In genomic region chr6:46898011-46898410, GRCh38 we compare ENCODE assay signal across 17 cellular contexts. TPM values are rescaled to one million over a fixed set of nuclear protein-coding genes. Genes with fewer than 3 reads are reported as not detected.
DNase-seq lines count a peak whose midpoint lies in the region; ATAC-seq, FAIRE-seq and TF ChIP-seq lines count a peak whose summit lies in the region.
"Had no signal": no experiment of that assay in that cellular context is flagged by ENCODE, and none has a peak within 500 bp of the region (broad histone marks: within the 10 kb centered on the region; RNA-seq: fewer than 3 reads in every experiment).

No MANE protein-coding gene starts in this region.

- H3K56ac ChIP-seq in H1 (replicated peaks; ENCODE audit: insufficient read length, low read depth, low read length) = no peak overlapping the region
- H3K56ac ChIP-seq in mesendoderm (ENCODE audit: low read length) = no peak overlapping the region

- H3K27me3 Mint-ChIP-seq in GM23338 (ENCODE audit: insufficient read depth, low read depth, poor library complexity) = peaks cover 3% of the 10 kb centered on the region
- peaks cover 5% of the 10 kb centered on the region for H3K27me3 Mint-ChIP-seq in activated naive CD4-positive, alpha-beta T cell treated with anti-CD3 and anti-CD28 coated beads, Interleukin-2, amount 10 ng/mL, durations not matched to agents 7 days and 5 days

- no peaks in the 10 kb centered on the region for H3K79me2 ChIP-seq in GM23338 (replicated peaks; ENCODE audit: insufficient read depth)
- H3K79me2 ChIP-seq in H1 (ENCODE audit: control insufficient read depth in 1 of 2, insufficient read depth in 2 of 2, low read length in 2 of 2) = no peaks in the 10 kb centered on the region
- no peaks in the 10 kb centered on the region for H3K79me2 ChIP-seq in mesendoderm (ENCODE audit: control insufficient read depth, insufficient read depth, low read length)

- CTCF ChIA-PET in H1 (lab: Charles Lee; ENCODE audit: partially characterized antibody) = interaction anchor here (1.0 kb wide), 1 partner anchor 18 kb away, joined by 3 read pairs; no protein-coding TSS in a partner anchor
- CTCF ChIA-PET in activated naive CD4-positive, alpha-beta T cell treated with anti-CD3 and anti-CD28 coated beads, Interleukin-2, amount 10 ng/mL, durations not matched to agents 7 days and 5 days (lab: Charles Lee) = no interaction called here

- 68% methylated on average over 2 of the region's 2 CpGs; no CpG with 5 or more reads in 1 of the 2 experiments for WGBS in H1 (ENCODE audit: extremely low coverage in 1 of 2, insufficient coverage in 1 of 2, insufficient read length in 1 of 2, insufficient replicate concordance in 2 of 2, low coverage in 1 of 2, low lambda C conversion rate in 2 of 2, missing lambda C conversion rate in 1 of 2), 2 experiments
- no CpG with 5 or more reads among the region's 2 CpGs for WGBS in mesendoderm (ENCODE audit: extremely low coverage, insufficient coverage, low lambda C conversion rate)
- WGBS in upper lobe of left lung, 2 donors = 16 to 27% methylated on average over 2 of the region's 2 CpGs

- no peak overlapping the region; the same call in 1 of the 2 replicates for H2BK12ac ChIP-seq in H1 (ENCODE audit: low read depth, low read length)

- TF ChIP-seq EP300 in H1 (IDR thresholded peaks at IDR 0.05; ENCODE audit: borderline replicate concordance in 1 of 2, low read depth in 2 of 2, low read length in 2 of 2) (no peak), upper lobe of left lung (IDR thresholded peaks at IDR 0.05) (no peak)

- peaks cover 13% of the 10 kb centered on the region for H3K4me1 Mint-ChIP-seq in GM23338
- H3K4me1 Mint-ChIP-seq in activated naive CD4-positive, alpha-beta T cell treated with anti-CD3 and anti-CD28 coated beads, Interleukin-2, amount 10 ng/mL, durations not matched to agents 7 days and 5 days = no peaks in the 10 kb centered on the region
- H3K4me1 Mint-ChIP-seq: CD8-positive, alpha-beta memory T cell; IgD-negative memory B cell had no signal

- H3K27ac ChIP-seq in GM23338 (ENCODE audit: low read depth) (no peak overlapping the region), H1 (ENCODE audit: low read depth, low read length) (no peak overlapping the region), mesendoderm (ENCODE audit: low read depth, low read length) (no peak overlapping the region), upper lobe of left lung (peak overlapping the region; percentile 73 to 84 (median 80))
- H3K27ac ChIP-seq: BLaER1 had no signal

- H3K23ac ChIP-seq in H1 (ENCODE audit: insufficient read length) (no peak overlapping the region), mesendoderm (ENCODE audit: low read length) (no peak overlapping the region)

- TF ChIP-seq POLR2A in H1 (IDR thresholded peaks at IDR 0.05; ENCODE audit: control extremely low read depth in 1 of 2, low read depth in 2 of 2, low read length in 2 of 2) (no peak), upper lobe of left lung (IDR thresholded peaks at IDR 0.05) (no peak)

- H3K4me3 ChIP-seq in GM23338 (no peak overlapping the region), H1 (ENCODE audit: extremely low read depth in 1 of 4, insufficient read depth in 2 of 4, low read depth in 3 of 4, low read length in 4 of 4) (no peak overlapping the region), mesendoderm (ENCODE audit: low read length) (no peak overlapping the region), upper lobe of left lung (no peak overlapping the region)
- H3K4me3 ChIP-seq: BLaER1 had no signal

- no peak overlapping the region for H3K4me2 ChIP-seq in GM23338
- H3K4me2 ChIP-seq in H1 (ENCODE audit: insufficient read depth in 1 of 2, low read depth in 2 of 2, low read length in 2 of 2) = no peak overlapping the region
- H3K4me2 ChIP-seq in mesendoderm (ENCODE audit: low read length) = no peak overlapping the region
- H3K4me2 ChIP-seq: BLaER1 had no signal

- no peaks in the 10 kb centered on the region for H3K36me3 Mint-ChIP-seq in GM23338 (ENCODE audit: low read depth)
- no peaks in the 10 kb centered on the region for H3K36me3 Mint-ChIP-seq in activated naive CD4-positive, alpha-beta T cell treated with anti-CD3 and anti-CD28 coated beads, Interleukin-2, amount 10 ng/mL, durations not matched to agents 7 days and 5 days
- H3K36me3 Mint-ChIP-seq: IgD-negative memory B cell had no signal

- H3K9ac ChIP-seq in H1 (replicated peaks in 1 of 4; ENCODE audit: extremely low read depth in 1 of 4, low read depth in 3 of 4, low read length in 3 of 4) (no peak overlapping the region), mesendoderm (ENCODE audit: low read length) (no peak overlapping the region)
- H3K9ac ChIP-seq: BLaER1 had no signal

- H3K27ac Mint-ChIP-seq in GM23338 = no peak overlapping the region
- H3K27ac Mint-ChIP-seq in activated naive CD4-positive, alpha-beta T cell treated with anti-CD3 and anti-CD28 coated beads, Interleukin-2, amount 10 ng/mL, durations not matched to agents 7 days and 5 days = no peak overlapping the region
- H3K27ac Mint-ChIP-seq: CD8-positive, alpha-beta memory T cell; IgD-negative memory B cell had no signal

- H2BK120ac ChIP-seq in H1 (replicated peaks; ENCODE audit: low read depth, low read length) (no peak overlapping the region), mesendoderm (ENCODE audit: low read depth, low read length) (no peak overlapping the region)

- peaks cover 3% of the 10 kb centered on the region; the same call in 1 of the 2 replicates for H3K9me2 ChIP-seq in GM23338 (ENCODE audit: insufficient read depth)

- no peak overlapping the region for H4K91ac ChIP-seq in H1 (replicated peaks; ENCODE audit: insufficient read length, low read length)

- H3K27me3 ChIP-seq in GM23338 (ENCODE audit: insufficient read depth) = no peaks in the 10 kb centered on the region
- H3K27me3 ChIP-seq in H1 (replicated peaks in 1 of 4; ENCODE audit: control insufficient read depth in 3 of 4, extremely low read depth in 1 of 4, insufficient read depth in 3 of 4, low read length in 3 of 4) = no peaks in the 10 kb centered on the region
- H3K27me3 ChIP-seq in mesendoderm (ENCODE audit: insufficient read depth, low read length, poor library complexity) = no peaks in the 10 kb centered on the region
- no peaks in the 10 kb centered on the region for H3K27me3 ChIP-seq in upper lobe of left lung
- H3K27me3 ChIP-seq: BLaER1 had no signal

- no peaks in the 10 kb centered on the region for H3K9me3 ChIP-seq in H1 (ENCODE audit: insufficient read depth in 2 of 2, low read depth in 1 of 2, low read length in 1 of 2)
- H3K9me3 ChIP-seq in upper lobe of left lung = no peaks in the 10 kb centered on the region
- H3K9me3 ChIP-seq: BLaER1 had no signal

- H3K4ac ChIP-seq in H1 (replicated peaks; ENCODE audit: insufficient read length, low read depth, low read length) (no peak overlapping the region), mesendoderm (ENCODE audit: low read depth, low read length) (no peak overlapping the region)

- no peak overlapping the region for H4K8ac ChIP-seq in H1 (ENCODE audit: extremely low read depth, insufficient read depth, low read length)
- H4K8ac ChIP-seq in mesendoderm (ENCODE audit: low read depth, low read length) = no peak overlapping the region

- no peak overlapping the region for H2AFZ ChIP-seq in GM23338
- H2AFZ ChIP-seq in H1 (ENCODE audit: low read length) = 0 out of 2 replicates have a peak overlapping the region, but pooled peaks have one; percentile 56

- H3K23me2 ChIP-seq in H1 (ENCODE audit: low read depth, low read length) = no peaks in the 10 kb centered on the region

- H3K4me1 ChIP-seq in GM23338 (ENCODE audit: insufficient read depth) = no peaks in the 10 kb centered on the region
- H3K4me1 ChIP-seq in H1 (replicated peaks in 1 of 4; ENCODE audit: control insufficient read depth in 3 of 4, insufficient read depth in 4 of 4, low read length in 3 of 4) = no peaks in the 10 kb centered on the region
- no peaks in the 10 kb centered on the region for H3K4me1 ChIP-seq in mesendoderm (ENCODE audit: control insufficient read depth, low read depth, low read length)
- peaks cover 64 to 80% (median 76%) of the 10 kb centered on the region in 4 donors for H3K4me1 ChIP-seq in upper lobe of left lung
- H3K4me1 ChIP-seq: BLaER1 had no signal

- H3K18ac ChIP-seq in H1 (ENCODE audit: extremely low read depth, low read length) = no peak overlapping the region
- H3K18ac ChIP-seq in mesendoderm (ENCODE audit: low read length) = no peak overlapping the region

- TF ChIP-seq CTCF in GM23338 (conservative IDR thresholded peaks at IDR 0.05; ENCODE audit: low read depth in 2 of 2) (no peak), H1 (IDR thresholded peaks at IDR 0.05; ENCODE audit: control extremely low read depth in 1 of 3, insufficient read depth in 1 of 3, low read depth in 1 of 3, low read length in 3 of 3) (no peak), upper lobe of left lung (IDR thresholded peaks at IDR 0.05) (no peak)

- ATAC-seq in GM23338 (peak; percentile 56), upper lobe of left lung (ENCODE audit: low FRiP score in 2 of 2) (no peak)

- no peaks in the 10 kb centered on the region for H3K36me3 ChIP-seq in GM23338 (ENCODE audit: insufficient read depth)
- no peaks in the 10 kb centered on the region for H3K36me3 ChIP-seq in H1 (ENCODE audit: control insufficient read depth in 2 of 4, insufficient read depth in 4 of 4, low read length in 3 of 4)
- H3K36me3 ChIP-seq in mesendoderm (ENCODE audit: control insufficient read depth, insufficient read depth, low read length) = no peaks in the 10 kb centered on the region
- peaks cover 0 to 58% (median 25%) of the 10 kb centered on the region in 4 donors for H3K36me3 ChIP-seq in upper lobe of left lung
- H3K36me3 ChIP-seq: BLaER1 had no signal

- no peak for TF ChIP-seq RAD21 in H1 (IDR thresholded peaks at IDR 0.05 in 1 of 2, conservative IDR thresholded peaks at IDR 0.05 in 1 of 2; ENCODE audit: low read depth in 2 of 2, low read length in 2 of 2)

- H2BK5ac ChIP-seq in H1 (ENCODE audit: low read depth, low read length) (no peak overlapping the region), mesendoderm (ENCODE audit: low read length) (no peak overlapping the region)

- no peak for FAIRE-seq in H1 (lab: Jason Lieb, UNC)
- FAIRE-seq in RCC 7860 (lab: Jason Lieb, UNC) = no peak

- no peaks in the 10 kb centered on the region for H4K20me1 ChIP-seq in GM23338 (replicated peaks; ENCODE audit: insufficient read depth)
- no peaks in the 10 kb centered on the region for H4K20me1 ChIP-seq in H1 (replicated peaks in 1 of 2; ENCODE audit: control insufficient read depth in 1 of 2, insufficient read depth in 2 of 2, low read length in 2 of 2)
- H4K20me1 ChIP-seq: BLaER1 had no signal

- no peak overlapping the region for H2BK15ac ChIP-seq in H1 (ENCODE audit: low read length)
- H2BK15ac ChIP-seq in mesendoderm (replicated peaks; ENCODE audit: low read depth) = no peak overlapping the region

- POLR2A ChIA-PET in H1 (lab: Charles Lee; ENCODE audit: partially characterized antibody) = no interaction called here

- H2AK5ac ChIP-seq in H1 (ENCODE audit: low read depth, low read length) = no peak overlapping the region
- H2AK5ac ChIP-seq in mesendoderm (ENCODE audit: low read length) = no peak overlapping the region

- no peaks in the 10 kb centered on the region for H3K9me3 Mint-ChIP-seq in GM23338
- H3K9me3 Mint-ChIP-seq in activated naive CD4-positive, alpha-beta T cell treated with anti-CD3 and anti-CD28 coated beads, Interleukin-2, amount 10 ng/mL, durations not matched to agents 7 days and 5 days = no peaks in the 10 kb centered on the region
- H3K9me3 Mint-ChIP-seq: CD8-positive, alpha-beta memory T cell had no signal

- H3F3A ChIP-seq in GM23338 (replicated peaks; ENCODE audit: low read depth) = no peaks in the 10 kb centered on the region

- no peak overlapping the region for H3K4me3 Mint-ChIP-seq in GM23338
- H3K4me3 Mint-ChIP-seq in activated naive CD4-positive, alpha-beta T cell treated with anti-CD3 and anti-CD28 coated beads, Interleukin-2, amount 10 ng/mL, durations not matched to agents 7 days and 5 days = no peak overlapping the region
- H3K4me3 Mint-ChIP-seq: CD8-positive, alpha-beta memory T cell; IgD-negative memory B cell had no signal

- H3K79me1 ChIP-seq in H1 (ENCODE audit: low read depth, low read length) (no peaks in the 10 kb centered on the region), mesendoderm (ENCODE audit: low read length) (no peaks in the 10 kb centered on the region)

- H4K5ac ChIP-seq in H1 (ENCODE audit: insufficient read length, low read depth, low read length) = no peak overlapping the region
- no peak overlapping the region for H4K5ac ChIP-seq in mesendoderm (ENCODE audit: low read length)

- no peak overlapping the region for H2BK20ac ChIP-seq in H1 (ENCODE audit: low read length)

- DNase-seq in GM23338 (ENCODE audit: low spot score) (no peak), H1 (ENCODE audit: low read depth in 1 of 2, low spot score in 2 of 2) (no peak), mesendoderm (peak; percentile 59), upper lobe of left lung (no peak), RCC 7860 (ENCODE audit: low spot score) (no peak)
- DNase-seq in activated naive CD4-positive, alpha-beta T cell treated with anti-CD3 and anti-CD28 coated beads, Interleukin-2, amount 10 ng/mL, durations not matched to agents 7 days and 5 days = no peak
- no peak for DNase-seq in stimulated activated naive CD4-positive, alpha-beta T cell (lab: John Stamatoyannopoulos, UW)
- DNase-seq: CD8-positive, alpha-beta memory T cell; GF-D8; H7; NCI-H1436 treated with DMSO at 0.1 percent for 48 hours; NCI-H2081 treated with DMSO at 0.1 percent for 48 hours; NCI-H2227 treated with DMSO at 0.1 percent for 48 hours; NCI-H526 had no signal

- no peak overlapping the region for H3K14ac ChIP-seq in H1 (ENCODE audit: insufficient read length)

RNA-seq across cellular contexts. Expression of gene ADGRF5, which starts 23.7 kb away (rescaled TPM):
- not detected in 2 replicates for total RNA-seq in GM23338 (2014; rRNA removed; shearing (Covaris generic))
- polyA plus RNA-seq in GM23338 (2016; fragmentation: Nextera tagmentation; extraction: Ambion mirVana) (not detected in 2 replicates), H1 (2011; rRNA removed) (not detected in 2 replicates)
- total RNA-seq in H1 (2021; fragmentation: NEBNext Ultra II Directional; extraction: Animal tissue kit (Norgen Biotek cat#: 25700)) = 0.06 TPM in 1 of 2 replicates, not detected in the other
- polyA plus RNA-seq in H1 (2011; cell fraction: cytosol; rRNA removed) = not detected
- not detected for polyA plus RNA-seq in H1 (2011; cell fraction: nucleus; rRNA removed)
- polyA plus RNA-seq in H1 (2012, experiment 1 of 2) = 0.03 TPM in 1 of 4 replicates, not detected in the others
- polyA plus RNA-seq in H1 (2012, experiment 2 of 2) = not detected
- polyA plus RNA-seq in H1 (2013, experiment 1 of 2) = 0.02 TPM
- 0.02 TPM for polyA plus RNA-seq in H1 (2013, experiment 2 of 2)
- polyA minus RNA-seq in H1 (2011; rRNA and poly(A)+ RNA removed) = 0.05 TPM in 1 of 2 replicates, not detected in the other
- not detected for polyA minus RNA-seq in H1 (2011; cell fraction: cytosol; rRNA and poly(A)+ RNA removed)
- polyA minus RNA-seq in H1 (2011; cell fraction: nucleus; rRNA and poly(A)+ RNA removed) = not detected
- 0.14 TPM for polyA plus RNA-seq in mesendoderm (2013, experiment 1 of 2)
- polyA plus RNA-seq in mesendoderm (2013, experiment 2 of 2) = 0.07 TPM
- 100 to 1,000 TPM; 107 to 352 (median 215) TPM for total RNA-seq in upper lobe of left lung
- total RNA-seq: CD8-positive, alpha-beta memory T cell had no signal
- polyA plus RNA-seq: AG04450; CD8-positive, alpha-beta memory T cell; IgD-negative memory B cell had no signal

Comparison
In these comparisons a context has a peak if more than half of its experiments do, and no peak if none do; other contexts are left out.
1. H3K27ac ChIP-seq: peak in upper lobe of left lung (4 of 4); none in GM23338 (single experiment), H1 (single experiment) and mesendoderm (single experiment).
2. RNA of gene ADGRF5, which starts 23.7 kb away (total RNA-seq): 107 to 352 TPM in upper lobe of left lung; 0.06 TPM in H1 and not detected in GM23338; every median in the first group is over 100 times any median in the second.